9 cellular contexts compared by ENCODE assay signal in the genomic region with DNA sequence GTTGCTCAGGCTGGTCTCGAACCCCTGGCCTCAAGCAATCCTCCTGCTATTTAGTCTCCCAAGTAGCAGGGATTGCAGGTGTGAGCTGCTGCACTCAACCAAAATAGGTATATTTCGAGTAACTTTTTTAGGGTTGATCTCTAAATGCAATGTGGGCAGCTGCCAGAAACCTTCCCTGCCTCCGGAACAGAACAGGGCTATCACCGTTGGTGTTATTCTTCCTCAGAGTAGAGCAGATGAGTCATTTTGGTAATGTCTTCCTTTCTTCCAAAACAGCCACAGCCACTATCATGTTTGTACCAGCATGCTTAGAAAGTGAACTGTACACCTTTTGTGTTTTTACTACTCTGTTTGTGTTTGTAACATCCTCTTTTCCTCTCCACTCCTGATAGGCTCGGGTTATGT. TPM values are rescaled to one million over a fixed set of nuclear protein-coding genes. Genes with fewer than 3 reads are reported as not detected.
DNase-seq lines count a peak whose midpoint lies in the region; ATAC-seq, FAIRE-seq and TF ChIP-seq lines count a peak whose summit lies in the region.
"Had no signal": no experiment of that assay in that cellular context is flagged by ENCODE, and none has a peak within 500 bp of the region (broad histone marks: within the 10 kb centered on the region; RNA-seq: fewer than 3 reads in every experiment).

No MANE protein-coding gene starts in this region.

- ATAC-seq in psoas muscle (peak; percentile 47 to 71 (median 54)), GM19351 (IDR thresholded peaks at IDR 0.05; ENCODE audit: unreplicated experiment) (no peak), HG02623 (IDR thresholded peaks at IDR 0.05; ENCODE audit: unreplicated experiment) (no peak), GM18868 (IDR thresholded peaks at IDR 0.05; ENCODE audit: unreplicated experiment) (no peak)

- TF ChIP-seq POLR2A in H54 (IDR thresholded peaks at IDR 0.05; ENCODE audit: low read depth, low read length), result no peak

- FAIRE-seq in H54 (lab: Jason Lieb, UNC), result no peak

- intact Hi-C loops in psoas muscle (cut with DNase I), result no loop called here

- no peak for TF ChIP-seq CTCF in psoas muscle (IDR thresholded peaks at IDR 0.05)

- H3K27ac ChIP-seq in psoas muscle, result no peak overlapping the region
- H3K27ac ChIP-seq: heart left ventricle had no signal

- H3K9me3 ChIP-seq in psoas muscle, result no peaks in the 10 kb centered on the region
- H3K9me3 ChIP-seq: HAP-1, heart left ventricle had no signal

- peaks cover 28% of the 10 kb centered on the region for H3K4me1 ChIP-seq in psoas muscle

- in situ Hi-C loops in SK-MEL-5 (cut with HindIII; ENCODE audit: low pct_unique_long_range_greater_than_20kb, low sequenced_read_pairs), result no loop called here

- 57 to 67% (median 60%) methylated on average over 5 of the region's 5 CpGs for WGBS in psoas muscle, 3 donors

- no peak overlapping the region for H3K4me3 ChIP-seq in psoas muscle
- H3K4me3 ChIP-seq: HAP-1, heart left ventricle had no signal

- DNase-seq in H54 (ENCODE audit: insufficient read length, low spot score) (peak; percentile 11), SK-MEL-5 (ENCODE audit: low read depth, low spot score) (peak; percentile 20), dermis blood vessel endothelial cell (peak; percentile 68), psoas muscle (no peak)
- DNase-seq: heart left ventricle had no signal

- H3K36me3 ChIP-seq in psoas muscle (ENCODE audit: insufficient read depth in 1 of 2, low read depth in 1 of 2), result peaks cover 0 to 29% of the 10 kb centered on the region in 2 donors
- H3K36me3 ChIP-seq: HAP-1 had no signal

- H3K27me3 ChIP-seq in psoas muscle (ENCODE audit: insufficient read depth in 3 of 3, low read length in 2 of 3), result peaks cover 0 to 3% (median 0%) of the 10 kb centered on the region in 3 donors
- H3K27me3 ChIP-seq: heart left ventricle had no signal

RNA-seq across cellular contexts. Expression of gene SNX9, which starts 44.1 kb away (rescaled TPM):
- 138 and 144 TPM in 2 replicates for total RNA-seq in SK-MEL-5 (2014; rRNA removed; shearing (Covaris generic))
- 110 and 140 TPM in 2 replicates for polyA plus RNA-seq in SK-MEL-5 (2015; cell fraction: cytosol; rRNA removed)
- polyA plus RNA-seq in SK-MEL-5 (2015; cell fraction: nucleus; rRNA removed), result 63.9 and 71.4 TPM in 2 replicates
- 51.4 and 61.4 TPM in 2 replicates for total RNA-seq in dermis blood vessel endothelial cell
- total RNA-seq in psoas muscle, result 10 to 100 TPM; 23.4 to 30.7 (median 29.4) TPM
- 10 to 100 TPM; 18.4 to 26.5 (median 18.9) TPM for polyA plus RNA-seq in psoas muscle

Comparison
In these comparisons a context has a peak if more than half of its experiments do, and no peak if none do; other contexts are left out.
1. DNase-seq: peak in H54 (single experiment), SK-MEL-5 (single experiment) and dermis blood vessel endothelial cell (single experiment); none in psoas muscle (0 of 2).
2. ATAC-seq: peak in psoas muscle (4 of 4); none in GM19351 (single experiment), HG02623 (single experiment) and GM18868 (single experiment).